8 cellular contexts compared by ENCODE assay signal in the genomic region with DNA sequence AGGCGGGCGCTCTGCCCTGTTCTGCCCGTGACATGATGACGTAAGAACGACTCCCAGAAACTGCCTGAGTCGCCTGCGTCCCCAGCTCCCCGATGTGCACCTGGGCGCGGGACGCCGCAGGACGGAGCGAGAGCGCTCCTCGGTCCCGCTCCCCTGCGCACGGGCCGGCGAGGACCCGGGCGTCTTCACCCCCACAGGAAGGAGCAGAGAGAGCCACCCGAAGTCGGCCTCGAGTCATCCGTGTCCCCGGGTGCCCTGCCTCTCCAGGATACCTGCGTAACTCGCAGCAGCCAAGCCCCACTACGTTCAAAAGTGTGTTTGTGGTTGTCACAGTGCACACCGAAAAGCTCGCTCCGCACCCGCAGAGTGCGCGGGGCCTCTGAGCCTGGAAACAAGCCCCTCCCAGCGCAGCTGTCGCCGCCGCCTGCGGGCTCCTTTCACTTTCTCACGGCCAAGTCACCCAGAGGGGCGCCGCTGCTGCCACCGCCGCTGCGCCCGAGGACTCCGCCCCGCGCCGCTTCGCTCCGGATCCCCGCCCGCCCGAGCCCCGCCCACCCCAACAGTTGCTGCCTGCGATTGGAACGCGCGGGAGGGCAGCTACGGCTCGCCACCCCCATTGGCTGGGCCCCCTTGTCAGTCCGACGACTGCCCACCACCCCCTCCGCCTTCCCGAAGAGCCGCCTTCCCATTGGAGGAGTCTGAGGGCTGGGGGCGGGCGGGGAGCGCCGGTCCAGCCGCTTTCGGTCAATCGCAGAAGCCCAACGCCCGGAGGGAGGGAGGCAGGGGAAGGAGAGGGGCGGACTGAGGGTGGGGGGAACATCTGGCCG. TPM values are rescaled to one million over a fixed set of nuclear protein-coding genes. Genes with fewer than 3 reads are reported as not detected.
A peak's percentile ranks its signal among the peaks of the same experiment; 100 is the strongest.
DNase-seq lines count a peak whose midpoint lies in the region; ATAC-seq and TF ChIP-seq lines count a peak whose summit lies in the region.

No MANE protein-coding gene starts in this region.

- no peaks in the 10 kb centered on the region for H3K27me3 ChIP-seq in liver (ENCODE audit: control insufficient read depth in 4 of 4, insufficient read depth in 4 of 4, low read length in 3 of 4)

- WGBS in liver, result under 1% methylated on average over 81 of the region's 81 CpGs

- H3K9me3 ChIP-seq in liver (ENCODE audit: control insufficient read depth in 4 of 4, low read length in 3 of 4), result no peaks in the 10 kb centered on the region

- H3K9ac ChIP-seq in liver (ENCODE audit: low read depth in 1 of 2, low read length in 2 of 2), result peak overlapping the region; percentile 100

- peak overlapping the region; percentile 80 to 100 (median 99) for H3K4me3 ChIP-seq in liver (ENCODE audit: low read depth in 1 of 3, low read length in 3 of 3)

- H3K27ac ChIP-seq in liver (ENCODE audit: low read depth in 1 of 2, low read length in 2 of 2), result peak overlapping the region; percentile 99 to 100

- TF ChIP-seq CTCF in liver (IDR thresholded peaks at IDR 0.05; ENCODE audit: low read depth, low read length, missing input control), result no peak

- H3K4me1 ChIP-seq in liver (ENCODE audit: control insufficient read depth in 4 of 4, insufficient read depth in 4 of 4, low read length in 3 of 4), result peaks cover 1 to 24% (median 15%) of the 10 kb centered on the region in 4 donors

- TF ChIP-seq RAD21 in liver (IDR thresholded peaks at IDR 0.05), result peak in 1 of 2 donors; percentile 37

- peak; percentile 76 for ATAC-seq in GM19397 (IDR thresholded peaks at IDR 0.05; ENCODE audit: unreplicated experiment)
- peak; percentile 61 for ATAC-seq in HG03565 (IDR thresholded peaks at IDR 0.05; ENCODE audit: unreplicated experiment)

- H3K36me3 ChIP-seq in liver (ENCODE audit: control insufficient read depth in 4 of 4, insufficient read depth in 3 of 4, low read depth in 1 of 4, low read length in 3 of 4), result no peaks in the 10 kb centered on the region

- DNase-seq in CD1c-positive myeloid dendritic cell (ENCODE audit: extremely low spot score) (peak; percentile 98), NCI-H748 treated with DMSO at 0.1 percent for 48 hours (lab: John Stamatoyannopoulos, UW) (peak; percentile 96), dermis blood vessel endothelial cell (peak; percentile 100)
- peak; percentile 96 to 98 for DNase-seq in activated CD4-positive, alpha-beta T cell treated with anti-CD3 and anti-CD28 coated beads, Interleukin-2, amount 50 U/mL, for 4 hours
- DNase-seq in stimulated activated CD4-positive, alpha-beta T cell treated with anti-CD3 and anti-CD28 coated beads, Interleukin-4, amount 100 ng/mL, for 1 hour, result peak; percentile 95

TF ChIP-seq in liver, 16 proteins besides CTCF, POLR2A, EP300 and RAD21:
- TF ChIP-seq, protein P1, sequence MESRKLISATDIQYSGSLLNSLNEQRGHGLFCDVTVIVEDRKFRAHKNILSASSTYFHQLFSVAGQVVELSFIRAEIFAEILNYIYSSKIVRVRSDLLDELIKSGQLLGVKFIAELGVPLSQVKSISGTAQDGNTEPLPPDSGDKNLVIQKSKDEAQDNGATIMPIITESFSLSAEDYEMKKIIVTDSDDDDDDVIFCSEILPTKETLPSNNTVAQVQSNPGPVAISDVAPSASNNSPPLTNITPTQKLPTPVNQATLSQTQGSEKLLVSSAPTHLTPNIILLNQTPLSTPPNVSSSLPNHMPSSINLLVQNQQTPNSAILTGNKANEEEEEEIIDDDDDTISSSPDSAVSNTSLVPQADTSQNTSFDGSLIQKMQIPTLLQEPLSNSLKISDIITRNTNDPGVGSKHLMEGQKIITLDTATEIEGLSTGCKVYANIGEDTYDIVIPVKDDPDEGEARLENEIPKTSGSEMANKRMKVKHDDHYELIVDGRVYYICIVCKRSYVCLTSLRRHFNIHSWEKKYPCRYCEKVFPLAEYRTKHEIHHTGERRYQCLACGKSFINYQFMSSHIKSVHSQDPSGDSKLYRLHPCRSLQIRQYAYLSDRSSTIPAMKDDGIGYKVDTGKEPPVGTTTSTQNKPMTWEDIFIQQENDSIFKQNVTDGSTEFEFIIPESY (IDR thresholded peaks at IDR 0.05), result no peak
- TF ChIP-seq FOXA2 (IDR thresholded peaks at IDR 0.05) (no peak), HNF4A (conservative IDR thresholded peaks at IDR 0.05) (peak in 1 of 2 donors; percentile 15), TAF1 (conservative IDR thresholded peaks at IDR 0.05) (peak; percentile 92), RXRA (IDR thresholded peaks at IDR 0.05) (peak; percentile 23 to 41), EGR1 (IDR thresholded peaks at IDR 0.05; ENCODE audit: low read depth in 2 of 2) (peak in 1 of 2 donors; percentile 29), JUND (IDR thresholded peaks at IDR 0.05) (peak; percentile 28 to 35), NR2F2 (IDR thresholded peaks at IDR 0.05) (no peak), YY1 (IDR thresholded peaks at IDR 0.05) (peak; percentile 32), FOXA1 (IDR thresholded peaks at IDR 0.05) (no peak), SP1 (IDR thresholded peaks at IDR 0.05) (peak; percentile 84), GABPA (IDR thresholded peaks at IDR 0.05 in 1 of 2, conservative IDR thresholded peaks at IDR 0.05 in 1 of 2) (no peak), HNF4G (IDR thresholded peaks at IDR 0.05) (no peak)
- TF ChIP-seq, protein P2, sequence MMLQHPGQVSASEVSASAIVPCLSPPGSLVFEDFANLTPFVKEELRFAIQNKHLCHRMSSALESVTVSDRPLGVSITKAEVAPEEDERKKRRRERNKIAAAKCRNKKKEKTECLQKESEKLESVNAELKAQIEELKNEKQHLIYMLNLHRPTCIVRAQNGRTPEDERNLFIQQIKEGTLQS (IDR thresholded peaks at IDR 0.05), result no peak
- TF ChIP-seq, protein P3, sequence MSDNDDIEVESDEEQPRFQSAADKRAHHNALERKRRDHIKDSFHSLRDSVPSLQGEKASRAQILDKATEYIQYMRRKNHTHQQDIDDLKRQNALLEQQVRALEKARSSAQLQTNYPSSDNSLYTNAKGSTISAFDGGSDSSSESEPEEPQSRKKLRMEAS (IDR thresholded peaks at IDR 0.05), result no peak
- TF ChIP-seq, protein P4, sequence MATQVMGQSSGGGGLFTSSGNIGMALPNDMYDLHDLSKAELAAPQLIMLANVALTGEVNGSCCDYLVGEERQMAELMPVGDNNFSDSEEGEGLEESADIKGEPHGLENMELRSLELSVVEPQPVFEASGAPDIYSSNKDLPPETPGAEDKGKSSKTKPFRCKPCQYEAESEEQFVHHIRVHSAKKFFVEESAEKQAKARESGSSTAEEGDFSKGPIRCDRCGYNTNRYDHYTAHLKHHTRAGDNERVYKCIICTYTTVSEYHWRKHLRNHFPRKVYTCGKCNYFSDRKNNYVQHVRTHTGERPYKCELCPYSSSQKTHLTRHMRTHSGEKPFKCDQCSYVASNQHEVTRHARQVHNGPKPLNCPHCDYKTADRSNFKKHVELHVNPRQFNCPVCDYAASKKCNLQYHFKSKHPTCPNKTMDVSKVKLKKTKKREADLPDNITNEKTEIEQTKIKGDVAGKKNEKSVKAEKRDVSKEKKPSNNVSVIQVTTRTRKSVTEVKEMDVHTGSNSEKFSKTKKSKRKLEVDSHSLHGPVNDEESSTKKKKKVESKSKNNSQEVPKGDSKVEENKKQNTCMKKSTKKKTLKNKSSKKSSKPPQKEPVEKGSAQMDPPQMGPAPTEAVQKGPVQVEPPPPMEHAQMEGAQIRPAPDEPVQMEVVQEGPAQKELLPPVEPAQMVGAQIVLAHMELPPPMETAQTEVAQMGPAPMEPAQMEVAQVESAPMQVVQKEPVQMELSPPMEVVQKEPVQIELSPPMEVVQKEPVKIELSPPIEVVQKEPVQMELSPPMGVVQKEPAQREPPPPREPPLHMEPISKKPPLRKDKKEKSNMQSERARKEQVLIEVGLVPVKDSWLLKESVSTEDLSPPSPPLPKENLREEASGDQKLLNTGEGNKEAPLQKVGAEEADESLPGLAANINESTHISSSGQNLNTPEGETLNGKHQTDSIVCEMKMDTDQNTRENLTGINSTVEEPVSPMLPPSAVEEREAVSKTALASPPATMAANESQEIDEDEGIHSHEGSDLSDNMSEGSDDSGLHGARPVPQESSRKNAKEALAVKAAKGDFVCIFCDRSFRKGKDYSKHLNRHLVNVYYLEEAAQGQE (IDR thresholded peaks at IDR 0.05), result peak; percentile 88

RNA-seq across cellular contexts. Expression of a gene that starts 3.1 kb away (rescaled TPM):
- total RNA-seq in dermis blood vessel endothelial cell (25.4 and 41.0 TPM in 2 replicates), liver (10 to 100 TPM in 1 of 2 donors, 1 to 10 TPM in 1; 5.6 to 18.3 TPM)
- polyA plus RNA-seq in liver, result 1 to 10 TPM; 1.2 to 5.7 TPM

Comparison
In these comparisons a context has a peak if more than half of its experiments do, and no peak if none do; other contexts are left out.
1. Peak in every context shown above with its lines: DNase-seq, ATAC-seq, H3K4me3 ChIP-seq and H3K27ac ChIP-seq.